Comparison of ENCODE assay signal across 8 cellular contexts in the genomic region with DNA sequence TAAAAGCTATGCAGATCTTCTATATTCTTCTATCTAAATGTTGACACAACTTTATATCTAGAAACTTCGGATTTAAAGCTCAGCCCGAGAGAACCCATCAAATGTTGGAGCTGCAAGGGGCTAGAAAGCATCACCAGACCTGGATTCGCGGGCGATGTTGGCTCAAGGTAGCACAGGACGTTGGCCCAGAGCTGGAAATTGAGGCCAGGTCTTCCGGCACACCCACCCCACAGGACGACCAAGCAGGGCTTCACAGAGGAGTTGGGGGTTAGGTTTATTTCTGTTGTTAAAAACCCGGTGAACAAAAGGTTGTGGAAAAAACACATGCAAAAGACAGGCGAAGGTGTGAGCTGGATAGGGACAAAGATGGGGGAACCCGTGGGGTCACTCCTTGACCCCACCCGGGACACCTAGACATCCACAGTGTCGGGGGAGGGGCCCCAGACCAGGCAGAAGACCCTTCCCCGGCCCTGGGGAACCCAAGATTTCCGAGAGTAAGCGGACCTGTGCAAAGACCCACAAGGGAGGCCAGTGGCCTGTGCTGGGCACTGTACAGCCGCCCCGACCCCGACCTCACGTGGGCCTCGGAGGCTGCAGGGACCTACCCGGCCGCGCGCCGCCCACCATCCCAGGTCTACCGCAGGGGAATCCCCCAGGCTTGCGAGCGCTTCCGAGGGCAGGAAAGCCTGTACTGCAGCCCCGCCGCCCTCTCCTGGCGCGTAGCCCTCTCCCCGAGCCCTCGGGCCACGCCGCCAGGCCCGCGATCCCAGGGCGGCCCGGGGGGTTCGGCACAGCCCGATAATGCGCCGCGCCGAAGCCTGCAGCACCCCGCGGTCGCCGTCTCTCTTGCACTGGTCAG. TPM values are rescaled to one million over a fixed set of nuclear protein-coding genes. Genes with fewer than 3 reads are reported as not detected.
DNase-seq lines count a peak whose midpoint lies in the region; ATAC-seq and TF ChIP-seq lines count a peak whose summit lies in the region.

No MANE protein-coding gene starts in this region.

- peaks cover 3 to 10% of the 10 kb centered on the region in 2 experiments for H3K4me1 ChIP-seq in trophoblast cell (ENCODE audit: control insufficient read depth in 1 of 2, insufficient read depth in 2 of 2, low read length in 2 of 2)

- no peak overlapping the region for H3K18ac ChIP-seq in trophoblast cell (ENCODE audit: low read length)

- peaks cover 15% of the 10 kb centered on the region for H3K27me3 Mint-ChIP-seq in CD4-positive, alpha-beta T cell
- no peaks in the 10 kb centered on the region for H3K27me3 Mint-ChIP-seq in activated T-cell treated with anti-CD3 and anti-CD28 coated beads, Interleukin-2, amount 50 U/mL, for 72 hours (ENCODE audit: low read depth)

- H2AFZ ChIP-seq in trophoblast cell (ENCODE audit: insufficient read depth, low read length, poor library complexity) = peak overlapping the region; percentile 53

- peak overlapping the region; percentile 87 for H3K4me3 ChIP-seq in Jurkat, Clone E6-1 (ENCODE audit: low read length)
- H3K4me3 ChIP-seq in trophoblast cell (ENCODE audit: low read depth, low read length) = peak overlapping the region; percentile 77

- CTCF ChIA-PET in CD4-positive, alpha-beta T cell (lab: Charles Lee) = interaction anchor here (0.9 to 3.1 kb wide), 10 partner anchors 12 to 230 kb away, joined by 3 to 18 read pairs (median 7); partner anchors contain the start of genes KHK, OST4, PREB and TMEM214

- peaks cover 3% of the 10 kb centered on the region for H3K79me2 ChIP-seq in trophoblast cell (ENCODE audit: control insufficient read depth, insufficient read depth, low read length, poor library complexity)

- no peak for TF ChIP-seq CTCF in CD4-positive, alpha-beta T cell (IDR thresholded peaks at IDR 0.05)

- H3K14ac ChIP-seq in trophoblast cell (ENCODE audit: low read length) = peak overlapping the region; percentile 68

- H3K27ac ChIP-seq in CD4-positive, alpha-beta T cell (ENCODE audit: low read depth, low read length) = peak overlapping the region; percentile 77
- peak overlapping the region; percentile 50 for H3K27ac ChIP-seq in trophoblast cell (ENCODE audit: low read depth, low read length)

- peak; percentile 11 for ATAC-seq in CD4-positive, alpha-beta T cell (ENCODE audit: poor library complexity)
- peak; percentile 21 for ATAC-seq in GM21390 (IDR thresholded peaks at IDR 0.05; ENCODE audit: unreplicated experiment)
- peak; percentile 14 to 20 for ATAC-seq in activated T-cell treated with anti-CD3 and anti-CD28 coated beads, Interleukin-2, amount 50 U/mL, for 72 hours (replicated peaks in 1 of 2)

- peaks cover 8 to 14% of the 10 kb centered on the region in 2 experiments for H3K36me3 ChIP-seq in trophoblast cell (ENCODE audit: control insufficient read depth in 1 of 2, insufficient read depth in 2 of 2, low read length in 2 of 2)

- H2BK5ac ChIP-seq in trophoblast cell (ENCODE audit: low read depth, low read length, poor library complexity) = peak overlapping the region; percentile 37

- peak overlapping the region; percentile 100 for H3K4me3 Mint-ChIP-seq in CD4-positive, alpha-beta T cell
- H3K4me3 Mint-ChIP-seq in activated T-cell treated with anti-CD3 and anti-CD28 coated beads, Interleukin-2, amount 50 U/mL, for 72 hours = peak overlapping the region; percentile 94 to 97

- POLR2A ChIA-PET in CD4-positive, alpha-beta T cell (lab: Charles Lee) = interaction anchor here (0.6 to 13.4 kb wide), 16 partner anchors 10 to 1821 kb away, joined by 3 to 301 read pairs (median 8); partner anchors contain the start of genes ABHD1, ATRAID, KHK and MPV17

- DNase-seq in CD4-positive, alpha-beta T cell = peak in 8 of 10 experiments; percentile 22 to 55 (median 38)
- DNase-seq in Jurkat, Clone E6-1 (ENCODE audit: low read depth, low spot score) = no peak
- DNase-seq in activated T-cell treated with anti-CD3 and anti-CD28 coated beads, Interleukin-2, amount 50 U/mL, for 72 hours = peak; percentile 73 to 76
- DNase-seq in globus pallidus (ENCODE audit: low spot score) (peak; percentile 18), trophoblast cell (peak; percentile 47 to 68), ureter (ENCODE audit: low spot score) (peak; percentile 57), NCI-H226 (no peak)

- H3K36me3 Mint-ChIP-seq in CD4-positive, alpha-beta T cell (ENCODE audit: low read depth) = peaks cover 30% of the 10 kb centered on the region
- H3K36me3 Mint-ChIP-seq in activated T-cell treated with anti-CD3 and anti-CD28 coated beads, Interleukin-2, amount 50 U/mL, for 72 hours (ENCODE audit: insufficient read depth in 2 of 2) = peaks cover 7 to 8% of the 10 kb centered on the region in 2 donors

- peaks cover 13% of the 10 kb centered on the region for H3K79me1 ChIP-seq in trophoblast cell (ENCODE audit: low read length)

- intact Hi-C loops in CD4-positive, alpha-beta T cell (cut with DNase I, micrococcal nuclease) = loop anchor here (1.0 to 5.0 kb wide), 6 partner anchors 16 to 163 kb away; partner anchors contain the start of genes ATRAID (in 1 of the 2), KHK (in 1 of the 2), SLC5A6 (in 1 of the 2) and TMEM214 (in 1 of the 2)

- H4K12ac ChIP-seq in trophoblast cell (ENCODE audit: low read depth, low read length) = peak overlapping the region; percentile 70

- peak overlapping the region; percentile 75 for H2BK12ac ChIP-seq in trophoblast cell (ENCODE audit: low read length)

- no peak overlapping the region for H2AK5ac ChIP-seq in trophoblast cell (ENCODE audit: low read length)

- peak overlapping the region; percentile 17 for H4K91ac ChIP-seq in trophoblast cell (ENCODE audit: low read depth, low read length)

- H2BK120ac ChIP-seq in trophoblast cell (ENCODE audit: insufficient read depth, low read length, poor library complexity) = peak overlapping the region; percentile 6

- H3K9ac ChIP-seq in trophoblast cell (ENCODE audit: low read length) = peak overlapping the region; percentile 72

- no peaks in the 10 kb centered on the region for H3K9me3 ChIP-seq in CD4-positive, alpha-beta T cell (ENCODE audit: control insufficient read depth, low read length)
- H3K9me3 ChIP-seq in trophoblast cell (ENCODE audit: insufficient read depth, low read depth, low read length) = no peaks in the 10 kb centered on the region

- H3K23ac ChIP-seq in trophoblast cell (ENCODE audit: low read length) = no peak overlapping the region

- H4K8ac ChIP-seq in trophoblast cell (ENCODE audit: low read depth, low read length) = peak overlapping the region; percentile 15

- peak overlapping the region; percentile 69 for H3K4me2 ChIP-seq in trophoblast cell (ENCODE audit: low read length)

- H3K9me3 Mint-ChIP-seq in CD4-positive, alpha-beta T cell = no peaks in the 10 kb centered on the region
- peaks cover 0 to 1% of the 10 kb centered on the region in 2 donors for H3K9me3 Mint-ChIP-seq in activated T-cell treated with anti-CD3 and anti-CD28 coated beads, Interleukin-2, amount 50 U/mL, for 72 hours

- no CpG with 5 or more reads among the region's 52 CpGs for WGBS in trophoblast cell (ENCODE audit: extremely low coverage, insufficient coverage, insufficient read length)

- peak overlapping the region; percentile 100 for H3K27ac Mint-ChIP-seq in CD4-positive, alpha-beta T cell
- peak overlapping the region; percentile 100 for H3K27ac Mint-ChIP-seq in activated T-cell treated with anti-CD3 and anti-CD28 coated beads, Interleukin-2, amount 50 U/mL, for 72 hours

- peaks cover 27% of the 10 kb centered on the region for H3K4me1 Mint-ChIP-seq in CD4-positive, alpha-beta T cell (ENCODE audit: low read depth)
- peaks cover 27% of the 10 kb centered on the region for H3K4me1 Mint-ChIP-seq in activated T-cell treated with anti-CD3 and anti-CD28 coated beads, Interleukin-2, amount 50 U/mL, for 72 hours (ENCODE audit: low read depth)

- H3K27me3 ChIP-seq in CD4-positive, alpha-beta T cell (ENCODE audit: control insufficient read depth, insufficient read depth, low read length) = no peaks in the 10 kb centered on the region
- H3K27me3 ChIP-seq in trophoblast cell (ENCODE audit: insufficient read depth, low read length) = no peaks in the 10 kb centered on the region

- no peak overlapping the region for H3K4ac ChIP-seq in trophoblast cell (ENCODE audit: low read depth, low read length)

RNA-seq across cellular contexts. Expression of gene AGBL5, which starts 1.8 kb away (rescaled TPM):
- total RNA-seq in CD4-positive, alpha-beta T cell = 10 to 100 TPM; 10.8 to 11.6 TPM
- polyA plus RNA-seq in Jurkat, Clone E6-1 (2012; ENCODE audit: insufficient read depth, insufficient read length) = 42.4 TPM
- 10 to 100 TPM; 12.1 to 16.1 TPM for total RNA-seq in activated T-cell treated with anti-CD3 and anti-CD28 coated beads, Interleukin-2, amount 50 U/mL, for 72 hours
- polyA plus RNA-seq in trophoblast cell (2013) = 24.8 and 25.8 TPM in 2 replicates
- 22.0 TPM for total RNA-seq in ureter

RNA-seq across cellular contexts. Expression of gene TMEM214, which starts 16.9 kb away (rescaled TPM):
- 10 to 100 TPM; 22.0 to 24.6 TPM for total RNA-seq in CD4-positive, alpha-beta T cell
- polyA plus RNA-seq in Jurkat, Clone E6-1 (2012; ENCODE audit: insufficient read depth, insufficient read length) = 39.2 TPM
- 10 to 100 TPM; 50.5 to 53.6 TPM for total RNA-seq in activated T-cell treated with anti-CD3 and anti-CD28 coated beads, Interleukin-2, amount 50 U/mL, for 72 hours
- polyA plus RNA-seq in trophoblast cell (2013) = 108 and 120 TPM in 2 replicates
- total RNA-seq in ureter = 89.6 TPM

RNA-seq across cellular contexts. Expression of gene OST4, which starts 21.8 kb away (rescaled TPM):
- total RNA-seq in CD4-positive, alpha-beta T cell = 100 to 1,000 TPM; 232 to 254 TPM
- polyA plus RNA-seq in Jurkat, Clone E6-1 (2012; ENCODE audit: insufficient read depth, insufficient read length) = 389 TPM
- total RNA-seq in activated T-cell treated with anti-CD3 and anti-CD28 coated beads, Interleukin-2, amount 50 U/mL, for 72 hours = 100 to 1,000 TPM; 238 to 260 TPM
- 1,181 and 1,209 TPM in 2 replicates for polyA plus RNA-seq in trophoblast cell (2013)
- 398 TPM for total RNA-seq in ureter

RNA-seq across cellular contexts. Expression of gene EMILIN1, which starts 28.8 kb away (rescaled TPM):
- total RNA-seq in CD4-positive, alpha-beta T cell = under 1 TPM; 0.14 to 0.25 TPM
- 1.4 TPM for polyA plus RNA-seq in Jurkat, Clone E6-1 (2012; ENCODE audit: insufficient read depth, insufficient read length)
- 1 to 10 TPM in 1 of 2 donors, under 1 TPM in 1; 0.36 to 1.0 TPM for total RNA-seq in activated T-cell treated with anti-CD3 and anti-CD28 coated beads, Interleukin-2, amount 50 U/mL, for 72 hours
- 0.78 and 0.92 TPM in 2 replicates for polyA plus RNA-seq in trophoblast cell (2013)
- total RNA-seq in ureter = 65.8 TPM

RNA-seq across cellular contexts. Expression of gene KHK, which starts 36.9 kb away (rescaled TPM):
- total RNA-seq in CD4-positive, alpha-beta T cell = 1 to 10 TPM; 4.7 TPM
- polyA plus RNA-seq in Jurkat, Clone E6-1 (2012; ENCODE audit: insufficient read depth, insufficient read length) = 16.0 TPM
- 10 to 100 TPM; 11.9 to 12.9 TPM for total RNA-seq in activated T-cell treated with anti-CD3 and anti-CD28 coated beads, Interleukin-2, amount 50 U/mL, for 72 hours
- 19.7 and 22.3 TPM in 2 replicates for polyA plus RNA-seq in trophoblast cell (2013)
- total RNA-seq in ureter = 2.6 TPM

Comparison
In these comparisons a context has a peak if more than half of its experiments do, and no peak if none do; other contexts are left out.
1. DNase-seq: peak in CD4-positive, alpha-beta T cell (8 of 10), activated T-cell treated with anti-CD3 and anti-CD28 coated beads, Interleukin-2, amount 50 U/mL, for 72 hours (2 of 2), globus pallidus (single experiment), trophoblast cell (2 of 2) and ureter (single experiment); none in Jurkat, Clone E6-1 (single experiment) and NCI-H226 (single experiment).
2. Peak in every context shown above with its lines, with median percentiles within 50 percentile points of each other: ATAC-seq.